18 cellular contexts compared by ENCODE assay signal in genomic region chr18:5515007-5515744, GRCh38. TPM values are rescaled to one million over a fixed set of nuclear protein-coding genes. Genes with fewer than 3 reads are reported as not detected.
DNase-seq lines count a peak whose midpoint lies in the region; ATAC-seq and TF ChIP-seq lines count a peak whose summit lies in the region.
"Had no signal": no experiment of that assay in that cellular context is flagged by ENCODE, and none has a peak within 500 bp of the region (broad histone marks: within the 10 kb centered on the region; RNA-seq: fewer than 3 reads in every experiment).

No MANE protein-coding gene starts in this region.

- H3K36me3 ChIP-seq in WERI-Rb-1 (no peaks in the 10 kb centered on the region), lung (ENCODE audit: control insufficient read depth in 2 of 2, insufficient read depth in 2 of 2, low read length in 2 of 2) (no peaks in the 10 kb centered on the region), upper lobe of left lung (no peaks in the 10 kb centered on the region), testis (ENCODE audit: low read depth, missing control alignments) (no peaks in the 10 kb centered on the region)

- no peak overlapping the region for H3K27ac Mint-ChIP-seq in activated CD8-positive, alpha-beta memory T cell treated with anti-CD3 and anti-CD28 coated beads, Interleukin-2, amount 10 ng/mL, durations not matched to agents 7 days and 5 days
- H3K27ac Mint-ChIP-seq: activated T-cell treated with anti-CD3 and anti-CD28 coated beads, Interleukin-2, amount 50 U/mL, for 24 hours; stimulated activated naive CD8-positive, alpha-beta T cell treated with anti-CD3 and anti-CD28 coated beads, Interleukin-15, amount 100 ng/mL, for 72 hours had no signal

- peak; percentile 7 for ATAC-seq in lung (ENCODE audit: insufficient read depth, low FRiP score)
- peak in 1 of 2 donors; percentile 59 for ATAC-seq in upper lobe of left lung (ENCODE audit: low FRiP score in 2 of 2)
- no peak for ATAC-seq in activated CD8-positive, alpha-beta memory T cell treated with anti-CD3 and anti-CD28 coated beads, Interleukin-2, amount 10 ng/mL, durations not matched to agents 7 days and 5 days
- ATAC-seq: A549; stimulated activated naive CD8-positive, alpha-beta T cell treated with anti-CD3 and anti-CD28 coated beads, Interleukin-15, amount 100 ng/mL, for 72 hours had no signal

- peak overlapping the region; percentile 18 for H3K27ac ChIP-seq in WERI-Rb-1
- H3K27ac ChIP-seq in lung (ENCODE audit: low read depth in 1 of 2, low read length in 1 of 2), result peak overlapping the region in 1 of 2 donors; percentile 16
- H3K27ac ChIP-seq in upper lobe of left lung, result peak overlapping the region; percentile 44 to 59 (median 52)
- no peak overlapping the region for H3K27ac ChIP-seq in testis
- H3K27ac ChIP-seq: A549, KMS-11 had no signal

- peak; percentile 40 for DNase-seq in NCI-H345 treated with DMSO at 0.1 percent for 48 hours (lab: John Stamatoyannopoulos, UW; ENCODE audit: unreplicated experiment)
- DNase-seq in NCI-H345 (lab: John Stamatoyannopoulos, UW), result no peak
- DNase-seq in WERI-Rb-1, result peak; percentile 34
- no peak for DNase-seq in lung (ENCODE audit: low spot score)
- DNase-seq in upper lobe of left lung, result no peak
- DNase-seq in testis, result no peak
- no peak for DNase-seq in activated CD8-positive, alpha-beta memory T cell treated with anti-CD3 and anti-CD28 coated beads, Interleukin-2, amount 10 ng/mL, durations not matched to agents 7 days and 5 days
- no peak for DNase-seq in stimulated activated naive CD4-positive, alpha-beta T cell (lab: John Stamatoyannopoulos, UW)
- DNase-seq: activated T-cell treated with anti-CD3 and anti-CD28 coated beads, Interleukin-2, amount 50 U/mL, for 24 hours; caudate nucleus; foreskin fibroblast; GDM1; mammary epithelial cell; NK-92 treated with Interleukin-12 subunit alpha and Interleukin-12 subunit beta, amount 100 ng/mL, for 24 hours; stimulated activated naive CD8-positive, alpha-beta T cell treated with anti-CD3 and anti-CD28 coated beads, Interleukin-15, amount 100 ng/mL, for 72 hours; T1000 had no signal

- intact Hi-C loops in testis (cut with DNase I; ENCODE audit: low total_unique reads), result no loop called here

- H3K4me1 ChIP-seq in lung (ENCODE audit: control insufficient read depth in 2 of 2, insufficient read depth in 2 of 2, low read length in 2 of 2), result peaks cover 4 to 12% of the 10 kb centered on the region in 2 donors
- peaks cover 0 to 16% (median 5%) of the 10 kb centered on the region in 4 donors for H3K4me1 ChIP-seq in upper lobe of left lung
- peaks cover 31% of the 10 kb centered on the region for H3K4me1 ChIP-seq in testis
- H3K4me1 ChIP-seq: A549 had no signal

- H3K4me3 ChIP-seq in WERI-Rb-1 (ENCODE audit: low read depth, low read length), result no peak overlapping the region
- no peak overlapping the region for H3K4me3 ChIP-seq in lung
- H3K4me3 ChIP-seq in upper lobe of left lung, result no peak overlapping the region
- no peak overlapping the region for H3K4me3 ChIP-seq in testis
- H3K4me3 ChIP-seq: A549 had no signal

- H3K4me3 Mint-ChIP-seq in activated CD8-positive, alpha-beta memory T cell treated with anti-CD3 and anti-CD28 coated beads, Interleukin-2, amount 10 ng/mL, durations not matched to agents 7 days and 5 days, result no peak overlapping the region
- H3K4me3 Mint-ChIP-seq: activated T-cell treated with anti-CD3 and anti-CD28 coated beads, Interleukin-2, amount 50 U/mL, for 24 hours; stimulated activated naive CD8-positive, alpha-beta T cell treated with anti-CD3 and anti-CD28 coated beads, Interleukin-15, amount 100 ng/mL, for 72 hours had no signal

- 39 to 42% methylated on average over 3 of the region's 3 CpGs for WGBS in lung, 2 donors
- 41 to 42% methylated on average over 3 of the region's 3 CpGs for WGBS in upper lobe of left lung, 2 donors
- WGBS in testis, 2 donors, result 57 to 59% methylated on average over 3 of the region's 3 CpGs

- TF ChIP-seq CTCF in WERI-Rb-1 (IDR thresholded peaks at IDR 0.05; ENCODE audit: low read depth, low read length), result no peak
- no peak for TF ChIP-seq CTCF in lung (IDR thresholded peaks at IDR 0.05; ENCODE audit: control extremely low read depth, extremely low read depth)
- no peak for TF ChIP-seq CTCF in upper lobe of left lung (IDR thresholded peaks at IDR 0.05)
- no peak for TF ChIP-seq CTCF in testis (IDR thresholded peaks at IDR 0.05)

- H3K27me3 Mint-ChIP-seq in activated CD8-positive, alpha-beta memory T cell treated with anti-CD3 and anti-CD28 coated beads, Interleukin-2, amount 10 ng/mL, durations not matched to agents 7 days and 5 days, result no peaks in the 10 kb centered on the region

- no peaks in the 10 kb centered on the region for H3K9me3 Mint-ChIP-seq in activated CD8-positive, alpha-beta memory T cell treated with anti-CD3 and anti-CD28 coated beads, Interleukin-2, amount 10 ng/mL, durations not matched to agents 7 days and 5 days (ENCODE audit: low read depth)
- H3K9me3 Mint-ChIP-seq: activated T-cell treated with anti-CD3 and anti-CD28 coated beads, Interleukin-2, amount 50 U/mL, for 24 hours; stimulated activated naive CD8-positive, alpha-beta T cell treated with anti-CD3 and anti-CD28 coated beads, Interleukin-15, amount 100 ng/mL, for 72 hours had no signal

- CTCF ChIA-PET in activated CD8-positive, alpha-beta memory T cell treated with anti-CD3 and anti-CD28 coated beads, Interleukin-2, amount 10 ng/mL, durations not matched to agents 7 days and 5 days (lab: Charles Lee), result no interaction called here

- TF ChIP-seq EP300 in upper lobe of left lung (IDR thresholded peaks at IDR 0.05), result no peak

- TF ChIP-seq POLR2A in upper lobe of left lung (IDR thresholded peaks at IDR 0.05) (no peak), testis (IDR thresholded peaks at IDR 0.05) (no peak)

- H3K36me3 Mint-ChIP-seq in activated CD8-positive, alpha-beta memory T cell treated with anti-CD3 and anti-CD28 coated beads, Interleukin-2, amount 10 ng/mL, durations not matched to agents 7 days and 5 days, result no peaks in the 10 kb centered on the region

- no peaks in the 10 kb centered on the region for H3K4me1 Mint-ChIP-seq in activated CD8-positive, alpha-beta memory T cell treated with anti-CD3 and anti-CD28 coated beads, Interleukin-2, amount 10 ng/mL, durations not matched to agents 7 days and 5 days
- H3K4me1 Mint-ChIP-seq: stimulated activated naive CD8-positive, alpha-beta T cell treated with anti-CD3 and anti-CD28 coated beads, Interleukin-15, amount 100 ng/mL, for 72 hours had no signal

- no peaks in the 10 kb centered on the region for H3K27me3 ChIP-seq in WERI-Rb-1 (ENCODE audit: insufficient read depth, low read depth, severe bottlenecking)
- no peaks in the 10 kb centered on the region for H3K27me3 ChIP-seq in lung (ENCODE audit: control insufficient read depth, insufficient read depth)
- no peaks in the 10 kb centered on the region for H3K27me3 ChIP-seq in upper lobe of left lung
- H3K27me3 ChIP-seq in testis, result no peaks in the 10 kb centered on the region

- H3K9me3 ChIP-seq in WERI-Rb-1 (ENCODE audit: severe bottlenecking), result no peaks in the 10 kb centered on the region
- H3K9me3 ChIP-seq in lung (ENCODE audit: control insufficient read depth in 2 of 2, insufficient read depth in 1 of 2, low read length in 1 of 2), result no peaks in the 10 kb centered on the region
- H3K9me3 ChIP-seq in upper lobe of left lung, result no peaks in the 10 kb centered on the region
- H3K9me3 ChIP-seq in testis, result no peaks in the 10 kb centered on the region
- H3K9me3 ChIP-seq: A549 had no signal

RNA-seq across cellular contexts. Expression of gene EPB41L3, which starts 28.6 kb away (rescaled TPM):
- total RNA-seq in lung, result 10 to 100 TPM; 37.3 to 64.0 TPM
- 10 to 100 TPM; 19.0 to 42.4 TPM for polyA plus RNA-seq in lung
- 100 to 1,000 TPM in 2 of 6 donors, 10 to 100 TPM in 4; 56.4 to 268 (median 85.7) TPM for total RNA-seq in upper lobe of left lung
- 100 to 1,000 TPM; 274 to 403 TPM for total RNA-seq in testis
- polyA plus RNA-seq in testis (ENCODE audit: insufficient read depth, low read depth, low replicate concordance), result 152 TPM
- total RNA-seq in activated CD8-positive, alpha-beta memory T cell treated with anti-CD3 and anti-CD28 coated beads, Interleukin-2, amount 10 ng/mL, durations not matched to agents 7 days and 5 days, result under 1 TPM in 1 of 2 experiments, not detected in 1; 0.45 TPM
- polyA plus RNA-seq: mammary epithelial cell had no signal

Comparison
In these comparisons a context has a peak if more than half of its experiments do, and no peak if none do; other contexts are left out.
1. DNase-seq: peak in NCI-H345 treated with DMSO at 0.1 percent for 48 hours (single experiment) and WERI-Rb-1 (single experiment); none in NCI-H345 (single experiment), lung (single experiment), upper lobe of left lung (0 of 2), testis (single experiment), activated CD8-positive, alpha-beta memory T cell treated with anti-CD3 and anti-CD28 coated beads, Interleukin-2, amount 10 ng/mL, durations not matched to agents 7 days and 5 days (single experiment) and stimulated activated naive CD4-positive, alpha-beta T cell (0 of 6).
2. H3K27ac ChIP-seq: peak in WERI-Rb-1 (single experiment) and upper lobe of left lung (4 of 4); none in testis (0 of 2).
3. RNA of gene EPB41L3, which starts 28.6 kb away (total RNA-seq): 274 to 403 TPM in testis, 56.4 to 268 TPM in upper lobe of left lung and 37.3 to 64.0 TPM in lung; 0.45 TPM in activated CD8-positive, alpha-beta memory T cell treated with anti-CD3 and anti-CD28 coated beads, Interleukin-2, amount 10 ng/mL, durations not matched to agents 7 days and 5 days; every median in the first group is over 10 times any median in the second.